In the genomic region with DNA sequence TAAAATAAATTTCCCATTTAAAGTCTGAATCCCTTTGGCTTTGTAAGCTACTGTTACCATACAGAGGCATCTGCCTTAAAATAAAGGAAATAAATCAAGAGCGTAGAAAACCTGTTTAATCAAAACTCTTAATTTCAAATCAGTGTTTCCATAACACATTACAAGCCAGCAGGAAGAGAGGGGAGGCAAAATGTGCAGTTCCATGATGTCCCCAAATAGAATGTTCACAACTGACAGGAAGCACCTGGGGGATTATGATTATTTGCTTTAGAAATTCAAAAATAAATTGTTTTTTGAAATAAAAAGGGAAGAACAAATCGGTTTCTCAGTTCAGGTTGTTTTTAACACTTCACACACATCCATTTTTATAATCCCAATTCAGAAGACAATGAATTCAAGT, we compare ENCODE assay signal across 16 cellular contexts. TPM values are rescaled to one million over a fixed set of nuclear protein-coding genes. Genes with fewer than 3 reads are reported as not detected.
DNase-seq lines count a peak whose midpoint lies in the region; ATAC-seq and TF ChIP-seq lines count a peak whose summit lies in the region.
"Had no signal": no experiment of that assay in that cellular context is flagged by ENCODE, and none has a peak within 500 bp of the region (broad histone marks: within the 10 kb centered on the region; RNA-seq: fewer than 3 reads in every experiment).

No MANE protein-coding gene starts in this region.

- H3K4me3 ChIP-seq in left ventricle myocardium inferior (peak overlapping the region; percentile 71), adrenal gland (peak overlapping the region in 2 of 4 donors; percentile 7 to 37), muscle layer of duodenum (ENCODE audit: low read depth in 1 of 2, low read length in 2 of 2) (peak overlapping the region in 1 of 2 donors; percentile 40), urinary bladder (ENCODE audit: low read depth, low read length) (no peak overlapping the region)
- H3K4me3 ChIP-seq: SJCRH30 had no signal

- H3K4me1 ChIP-seq in left ventricle myocardium inferior (peaks cover 49% of the 10 kb centered on the region), adrenal gland (replicated peaks in 1 of 2) (peaks cover 9 to 15% of the 10 kb centered on the region in 2 donors), muscle layer of duodenum (ENCODE audit: control insufficient read depth in 1 of 2, insufficient read depth in 2 of 2, low read length in 2 of 2) (peaks cover 6 to 9% of the 10 kb centered on the region in 2 donors), urinary bladder (ENCODE audit: insufficient read depth) (no peaks in the 10 kb centered on the region)
- H3K4me1 ChIP-seq: SJCRH30 had no signal

- H3K36me3 ChIP-seq in left ventricle myocardium inferior = no peaks in the 10 kb centered on the region
- no peaks in the 10 kb centered on the region for H3K36me3 ChIP-seq in adrenal gland (replicated peaks in 1 of 2)
- no peaks in the 10 kb centered on the region for H3K36me3 ChIP-seq in muscle layer of duodenum (ENCODE audit: control insufficient read depth in 1 of 2, insufficient read depth in 2 of 2, low read length in 2 of 2)
- H3K36me3 ChIP-seq in urinary bladder (ENCODE audit: insufficient read depth) = no peaks in the 10 kb centered on the region
- H3K36me3 ChIP-seq: brain microvascular endothelial cell, SJCRH30 had no signal

- no peak for TF ChIP-seq POLR2A in adrenal gland (IDR thresholded peaks at IDR 0.05)

- H3K27me3 ChIP-seq in left ventricle myocardium inferior (ENCODE audit: low read depth) (no peaks in the 10 kb centered on the region), adrenal gland (no peaks in the 10 kb centered on the region), muscle layer of duodenum (ENCODE audit: low read depth, low read length) (no peaks in the 10 kb centered on the region)
- H3K27me3 ChIP-seq: brain microvascular endothelial cell, SJCRH30 had no signal

- DNase-seq in left ventricle myocardium inferior (no peak), Right ventricle myocardium inferior (ENCODE audit: missing footprints) (no peak), adrenal gland (no peak), occipital lobe (lab: John Stamatoyannopoulos, UW) (no peak), medulla oblongata (ENCODE audit: extremely low spot score) (no peak)
- DNase-seq in activated CD4-positive, alpha-beta T cell treated with anti-CD3 and anti-CD28 coated beads, Interleukin-2, amount 50 U/mL, for 48 hours = no peak
- DNase-seq: activated naive CD4-positive, alpha-beta T cell treated with anti-CD3 and anti-CD28 coated beads for 36 hours; brain microvascular endothelial cell; DMS 273 treated with DMSO at 0.1 percent for 48 hours; natural killer cell; NCI-H2029 treated with DMSO at 0.1 percent for 48 hours; NCI-H774; SJCRH30 had no signal

- WGBS in adrenal gland, 4 donors = 40 to 59% (median 51%) methylated on average over 2 of the region's 2 CpGs
- WGBS in urinary bladder = 75% methylated on average over 2 of the region's 2 CpGs

- H3K9me3 ChIP-seq in left ventricle myocardium inferior (replicated peaks) (no peaks in the 10 kb centered on the region), adrenal gland (replicated peaks in 1 of 3) (no peaks in the 10 kb centered on the region), muscle layer of duodenum (ENCODE audit: control insufficient read depth in 1 of 2, low read length in 2 of 2) (no peaks in the 10 kb centered on the region)
- H3K9me3 ChIP-seq: SJCRH30 had no signal

- peak overlapping the region; percentile 90 for H3K27ac ChIP-seq in left ventricle myocardium inferior (replicated peaks)
- peak overlapping the region in 3 of 5 donors; percentile 72 to 94 (median 84) for H3K27ac ChIP-seq in adrenal gland
- H3K27ac ChIP-seq in muscle layer of duodenum (ENCODE audit: low read length) = peak overlapping the region; percentile 74
- peak overlapping the region; percentile 10 for H3K27ac ChIP-seq in urinary bladder (ENCODE audit: low read depth)
- H3K27ac ChIP-seq: brain microvascular endothelial cell, KMS-11, SJCRH30 had no signal

- TF ChIP-seq CTCF in left ventricle myocardium inferior (IDR thresholded peaks at IDR 0.05; ENCODE audit: borderline replicate concordance) (no peak), adrenal gland (IDR thresholded peaks at IDR 0.05) (no peak)

- no peak for ATAC-seq in Right ventricle myocardium inferior
- ATAC-seq: natural killer cell had no signal

- intact Hi-C loops in left ventricle myocardium inferior (cut with micrococcal nuclease) (loop anchor here (2.0 to 5.0 kb wide), 2 partner anchors 21 to 143 kb away; partner anchors contain the start of gene SOCS2), Right ventricle myocardium inferior (cut with DNase I) (loop anchor here (1.0 to 5.0 kb wide), 3 partner anchors 21 to 148 kb away; partner anchors contain the start of gene CRADD), adrenal gland (cut with DNase I) (loop anchor here in 1 of 2 donors (5.0 kb wide), 1 partner anchor 148 kb away; no protein-coding TSS in a partner anchor)

RNA-seq across cellular contexts. Expression of gene SOCS2, which starts 21.4 kb away (rescaled TPM):
- 16.6 TPM for total RNA-seq in left ventricle myocardium inferior
- total RNA-seq in Right ventricle myocardium inferior = 7.2 TPM
- 10 to 100 TPM; 30.7 to 66.4 (median 48.1) TPM for total RNA-seq in adrenal gland
- 10 to 100 TPM; 28.2 to 46.5 (median 29.4) TPM for polyA plus RNA-seq in adrenal gland
- 57.7 TPM for total RNA-seq in urinary bladder
- polyA plus RNA-seq in urinary bladder = 67.9 TPM
- 71.4 TPM for total RNA-seq in occipital lobe

Comparison
In these comparisons a context has a peak if more than half of its experiments do, and no peak if none do; other contexts are left out.
1. H3K27ac ChIP-seq: peak in every context shown above with its lines; median percentile 90 in left ventricle myocardium inferior; 84 in adrenal gland; 74 in muscle layer of duodenum; 10 in urinary bladder.